ENCODE assay signal across 9 cellular contexts in genomic region chr12:99767809-99768208, GRCh38.
DNase-seq lines count a peak whose midpoint lies in the region; ATAC-seq and TF ChIP-seq lines count a peak whose summit lies in the region.
"Had no signal": no experiment of that assay in that cellular context is flagged by ENCODE, and none has a peak within 500 bp of the region (broad histone marks: within the 10 kb centered on the region; RNA-seq: fewer than 3 reads in every experiment).

No MANE protein-coding gene starts in this region.

- no peak for ATAC-seq in stimulated activated effector memory CD8-positive, alpha-beta T cell treated with anti-CD3 and anti-CD28 coated beads, Interleukin-12 subunit alpha, Interleukin-12 subunit beta, amount 100 ng/mL, for 72 hours
- ATAC-seq in HG02973 (IDR thresholded peaks at IDR 0.05; ENCODE audit: unreplicated experiment): no peak

- no peaks in the 10 kb centered on the region for H3K27me3 Mint-ChIP-seq in HFFc6 (ENCODE audit: insufficient read depth)
- H3K27me3 Mint-ChIP-seq: activated naive CD4-positive, alpha-beta T cell treated with anti-CD3 and anti-CD28 coated beads, Interleukin-2, amount 50 U/mL, for 24 hours had no signal

- no peaks in the 10 kb centered on the region for H3K4me1 Mint-ChIP-seq in HFFc6 (ENCODE audit: low read depth)
- no peaks in the 10 kb centered on the region for H3K4me1 Mint-ChIP-seq in stimulated activated effector memory CD8-positive, alpha-beta T cell treated with anti-CD3 and anti-CD28 coated beads, Interleukin-12 subunit alpha, Interleukin-12 subunit beta, amount 100 ng/mL, for 72 hours
- H3K4me1 Mint-ChIP-seq: activated naive CD4-positive, alpha-beta T cell treated with anti-CD3 and anti-CD28 coated beads, Interleukin-2, amount 50 U/mL, for 24 hours had no signal

- 4 to 5% (median 4%) methylated on average over 1 of the region's 1 CpG for WGBS in ovary, 3 donors

- POLR2A ChIA-PET in A673 (lab: Charles Lee; ENCODE audit: low non-redundant PET): no interaction called here

- H3K9me3 ChIP-seq in A673 (ENCODE audit: low read depth, low read length, poor library complexity, severe bottlenecking) (no peaks in the 10 kb centered on the region), ovary (no peaks in the 10 kb centered on the region), colonic mucosa (no peaks in the 10 kb centered on the region)

- H3K36me3 Mint-ChIP-seq in HFFc6 (ENCODE audit: low read depth): no peaks in the 10 kb centered on the region
- no peaks in the 10 kb centered on the region for H3K36me3 Mint-ChIP-seq in stimulated activated effector memory CD8-positive, alpha-beta T cell treated with anti-CD3 and anti-CD28 coated beads, Interleukin-12 subunit alpha, Interleukin-12 subunit beta, amount 100 ng/mL, for 72 hours
- H3K36me3 Mint-ChIP-seq: activated naive CD4-positive, alpha-beta T cell treated with anti-CD3 and anti-CD28 coated beads, Interleukin-2, amount 50 U/mL, for 24 hours had no signal

- no peak for TF ChIP-seq EP300 in ovary (IDR thresholded peaks at IDR 0.05)

- CTCF ChIA-PET in A673 (lab: Charles Lee): interaction anchor here (0.6 kb wide), 1 partner anchor 515 kb away, joined by 6 read pairs; no protein-coding TSS in a partner anchor

- H3K27ac Mint-ChIP-seq in HFFc6: no peak overlapping the region
- H3K27ac Mint-ChIP-seq in stimulated activated effector memory CD8-positive, alpha-beta T cell treated with anti-CD3 and anti-CD28 coated beads, Interleukin-12 subunit alpha, Interleukin-12 subunit beta, amount 100 ng/mL, for 72 hours: no peak overlapping the region
- H3K27ac Mint-ChIP-seq: activated naive CD4-positive, alpha-beta T cell treated with anti-CD3 and anti-CD28 coated beads, Interleukin-2, amount 50 U/mL, for 24 hours had no signal

- H3K36me3 ChIP-seq in A673 (ENCODE audit: insufficient read depth, low read length, poor library complexity, severe bottlenecking): no peaks in the 10 kb centered on the region
- H3K36me3 ChIP-seq in ovary: no peaks in the 10 kb centered on the region
- H3K36me3 ChIP-seq in colonic mucosa: no peaks in the 10 kb centered on the region

- H3K4me3 Mint-ChIP-seq in HFFc6: no peak overlapping the region
- H3K4me3 Mint-ChIP-seq in stimulated activated effector memory CD8-positive, alpha-beta T cell treated with anti-CD3 and anti-CD28 coated beads, Interleukin-12 subunit alpha, Interleukin-12 subunit beta, amount 100 ng/mL, for 72 hours: no peak overlapping the region
- H3K4me3 Mint-ChIP-seq: activated naive CD4-positive, alpha-beta T cell treated with anti-CD3 and anti-CD28 coated beads, Interleukin-2, amount 50 U/mL, for 24 hours had no signal

- TF ChIP-seq CTCF in A673 (conservative IDR thresholded peaks at IDR 0.05; ENCODE audit: low read depth, low read length) (peak; percentile 64), HFFc6 (IDR thresholded peaks at IDR 0.05) (peak; percentile 69; the same call in 1 of the 2 replicates), ovary (IDR thresholded peaks at IDR 0.05) (no peak), colonic mucosa (IDR thresholded peaks at IDR 0.05) (no peak)

- H3K4me3 ChIP-seq in A673 (ENCODE audit: low read depth, low read length, poor library complexity, severe bottlenecking): no peak overlapping the region
- no peak overlapping the region for H3K4me3 ChIP-seq in ovary
- H3K4me3 ChIP-seq in colonic mucosa: no peak overlapping the region

- peaks cover 25% of the 10 kb centered on the region for H3K27me3 ChIP-seq in A673 (replicated peaks; ENCODE audit: insufficient read depth, low read depth, low read length, poor library complexity)
- no peaks in the 10 kb centered on the region for H3K27me3 ChIP-seq in ovary
- H3K27me3 ChIP-seq in colonic mucosa: no peaks in the 10 kb centered on the region

- no peak overlapping the region for H3K9ac ChIP-seq in colonic mucosa (ENCODE audit: low read depth in 2 of 2, low read length in 2 of 2)

- BruUV-seq in A673 (replicated peaks; lab: Mats Ljungman, UMichigan): no TSS peak

- H3K27ac ChIP-seq in A673 (ENCODE audit: low read depth, low read length, poor library complexity, severe bottlenecking) (no peak overlapping the region), ovary (no peak overlapping the region), colonic mucosa (no peak overlapping the region)

- H3K9me3 Mint-ChIP-seq in HFFc6: no peaks in the 10 kb centered on the region; the same call in 1 of the 2 replicates
- peaks cover 5% of the 10 kb centered on the region for H3K9me3 Mint-ChIP-seq in stimulated activated effector memory CD8-positive, alpha-beta T cell treated with anti-CD3 and anti-CD28 coated beads, Interleukin-12 subunit alpha, Interleukin-12 subunit beta, amount 100 ng/mL, for 72 hours

- TF ChIP-seq POLR2A in ovary (IDR thresholded peaks at IDR 0.05): no peak

- DNase-seq in A673 (ENCODE audit: low spot score) (peak; percentile 36), HFFc6 (no peak), RPMI7951 (ENCODE audit: low read depth) (peak; percentile 16), germinal center (ENCODE audit: low spot score) (peak; percentile 2), ovary (no peak), colonic mucosa (no peak)
- no peak for DNase-seq in stimulated activated effector memory CD8-positive, alpha-beta T cell treated with anti-CD3 and anti-CD28 coated beads, Interleukin-12 subunit alpha, Interleukin-12 subunit beta, amount 100 ng/mL, for 72 hours (ENCODE audit: low spot score in 2 of 2)

- no peaks in the 10 kb centered on the region for H3K4me1 ChIP-seq in A673 (ENCODE audit: insufficient read depth, low read length, poor library complexity, severe bottlenecking)
- H3K4me1 ChIP-seq in ovary (ENCODE audit: insufficient read depth): no peaks in the 10 kb centered on the region
- H3K4me1 ChIP-seq in colonic mucosa: no peaks in the 10 kb centered on the region

- intact Hi-C loops in A673 (cut with micrococcal nuclease; ENCODE audit: unreplicated experiment) (loop anchor here (2.0 to 5.0 kb wide), 2 partner anchors 381 to 726 kb away; no protein-coding TSS in a partner anchor), ovary (cut with DNase I) (loop anchor here in 1 of 4 donors (10.0 kb wide), 1 partner anchor 723 kb away; no protein-coding TSS in a partner anchor), colonic mucosa (cut with DNase I) (no loop called here)

Comparison
In these comparisons a context has a peak if more than half of its experiments do, and no peak if none do; other contexts are left out.
1. DNase-seq: peak in A673 (single experiment), RPMI7951 (single experiment) and germinal center (single experiment); none in HFFc6 (single experiment), ovary (0 of 5), colonic mucosa (single experiment) and stimulated activated effector memory CD8-positive, alpha-beta T cell treated with anti-CD3 and anti-CD28 coated beads, Interleukin-12 subunit alpha, Interleukin-12 subunit beta, amount 100 ng/mL, for 72 hours (0 of 2).
2. CTCF ChIP-seq: peak in A673 (single experiment) and HFFc6 (single experiment); none in ovary (0 of 3) and colonic mucosa (single experiment).